ENCODE assay signal across 22 cellular contexts in genomic region chr7:133197972-133198544, GRCh38. TPM values are rescaled to one million over a fixed set of nuclear protein-coding genes. Genes with fewer than 3 reads are reported as not detected.
DNase-seq lines count a peak whose midpoint lies in the region; TF ChIP-seq lines count a peak whose summit lies in the region.
"Had no signal": no experiment of that assay in that cellular context is flagged by ENCODE, and none has a peak within 500 bp of the region (broad histone marks: within the 10 kb centered on the region; RNA-seq: fewer than 3 reads in every experiment).

No MANE protein-coding gene starts in this region.

- H3K9ac ChIP-seq in HUES6 (ENCODE audit: low read length) (no peak overlapping the region), iPS-18a (ENCODE audit: low read length) (peak overlapping the region; percentile 14), neuronal stem cell (ENCODE audit: low read depth, low read length, poor library complexity) (no peak overlapping the region)

- no peak overlapping the region for H3K18ac ChIP-seq in neuronal stem cell (ENCODE audit: low read length)

- no peak overlapping the region for H4K91ac ChIP-seq in neuronal stem cell (ENCODE audit: low read depth, low read length, poor library complexity)

- H2AFZ ChIP-seq in neuronal stem cell (ENCODE audit: low read length) = peak overlapping the region; percentile 85

- H3K9me3 ChIP-seq in HUES6 (ENCODE audit: control insufficient read depth, insufficient read depth, low read depth, low read length) (no peaks in the 10 kb centered on the region), iPS-18a (ENCODE audit: control insufficient read depth, low read depth, low read length) (no peaks in the 10 kb centered on the region), neuronal stem cell (replicated peaks in 1 of 2; ENCODE audit: control insufficient read depth in 2 of 2, insufficient read depth in 1 of 2, low read depth in 1 of 2, low read length in 2 of 2) (no peaks in the 10 kb centered on the region)
- H3K9me3 ChIP-seq: Peyer's patch had no signal

- no peak overlapping the region for H3K4ac ChIP-seq in neuronal stem cell (ENCODE audit: low read length)

- WGBS in neuronal stem cell (ENCODE audit: extremely low coverage in 2 of 2, insufficient read length in 2 of 2, insufficient replicate concordance in 1 of 2), 2 donors = no CpG with 5 or more reads among the region's 4 CpGs

- no peaks in the 10 kb centered on the region for H3K4me1 Mint-ChIP-seq in HFFc6 (ENCODE audit: low read depth)

- in situ Hi-C loops in SK-MEL-5 (cut with HindIII; ENCODE audit: low pct_unique_long_range_greater_than_20kb, low sequenced_read_pairs) = no loop called here

- no peak overlapping the region for H3K23ac ChIP-seq in neuronal stem cell (ENCODE audit: low read depth, low read length, poor library complexity)

- no peak overlapping the region for H3K4me3 ChIP-seq in HUES6 (ENCODE audit: low read depth, low read length)
- H3K4me3 ChIP-seq in iPS-18a (ENCODE audit: low read length) = peak overlapping the region; percentile 28
- no peak overlapping the region for H3K4me3 ChIP-seq in neuronal stem cell (ENCODE audit: low read length in 2 of 2)
- H3K4me3 ChIP-seq: Peyer's patch, SK-N-MC had no signal

- no peaks in the 10 kb centered on the region for H3K79me1 ChIP-seq in neuronal stem cell (ENCODE audit: low read depth, low read length)

- H2BK12ac ChIP-seq in neuronal stem cell (ENCODE audit: low read length) = no peak overlapping the region

- no peak overlapping the region for H2BK120ac ChIP-seq in neuronal stem cell (ENCODE audit: low read depth, low read length)

- H3K36me3 Mint-ChIP-seq in HFFc6 (ENCODE audit: low read depth) = no peaks in the 10 kb centered on the region
- H3K36me3 Mint-ChIP-seq: CD8-positive, alpha-beta memory T cell had no signal

- no peak overlapping the region for H3K14ac ChIP-seq in neuronal stem cell (ENCODE audit: low read length)

- peak overlapping the region; percentile 73; the same call in 1 of the 2 replicates for H3K27ac ChIP-seq in HUES6 (ENCODE audit: low read depth, low read length)
- peak overlapping the region; percentile 80 for H3K27ac ChIP-seq in iPS-18a (ENCODE audit: low read length)
- no peak overlapping the region for H3K27ac ChIP-seq in neuronal stem cell (replicated peaks; ENCODE audit: low read length)
- H3K27ac ChIP-seq: Peyer's patch, SK-N-MC had no signal

- H3K4me2 ChIP-seq in neuronal stem cell (ENCODE audit: insufficient read depth, low read length, poor library complexity, severe bottlenecking) = no peak overlapping the region

- H3K27me3 Mint-ChIP-seq in HFFc6 (ENCODE audit: insufficient read depth) = peaks cover 11% of the 10 kb centered on the region

- no peaks in the 10 kb centered on the region for H3K9me3 Mint-ChIP-seq in HFFc6
- H3K9me3 Mint-ChIP-seq: CD8-positive, alpha-beta memory T cell had no signal

- H3K27ac Mint-ChIP-seq in HFFc6 = no peak overlapping the region
- H3K27ac Mint-ChIP-seq: CD8-positive, alpha-beta memory T cell had no signal

- no peak overlapping the region for H4K8ac ChIP-seq in neuronal stem cell (ENCODE audit: low read depth, low read length)

- DNase-seq in SK-MEL-5 (ENCODE audit: low read depth, low spot score) (peak; percentile 35), neuronal stem cell (ENCODE audit: low spot score) (no peak), cardiac septum (ENCODE audit: low spot score) (no peak), EL (no peak), HFFc6 (no peak), D341Med (ENCODE audit: low spot score) (no peak)
- DNase-seq: ACHN; C1 segment of cervical spinal cord; CD8-positive, alpha-beta memory T cell; DND-41; GDM1; GOT3; KG1; NCI-H1436; NCI-H2029; NCI-H345; NK-92 treated with Interleukin-12 subunit alpha and Interleukin-12 subunit beta, amount 100 ng/mL, for 24 hours; Peyer's patch; Right ventricle myocardium superior had no signal

- no peak overlapping the region for H2BK5ac ChIP-seq in neuronal stem cell (ENCODE audit: low read length)

- intact Hi-C loops in cardiac septum (cut with DNase I) = no loop called here

- H2AK5ac ChIP-seq in neuronal stem cell (ENCODE audit: low read depth, low read length) = no peak overlapping the region

- H3K36me3 ChIP-seq in HUES6 (ENCODE audit: control insufficient read depth, insufficient read depth, low read length) (no peaks in the 10 kb centered on the region), iPS-18a (ENCODE audit: control insufficient read depth, low read depth, low read length) (no peaks in the 10 kb centered on the region), neuronal stem cell (replicated peaks in 1 of 2; ENCODE audit: control insufficient read depth in 2 of 2, insufficient read depth in 2 of 2, low read length in 2 of 2) (no peaks in the 10 kb centered on the region)
- H3K36me3 ChIP-seq: Peyer's patch had no signal

- no peak overlapping the region for H2BK15ac ChIP-seq in neuronal stem cell (ENCODE audit: low read length)

- TF ChIP-seq CTCF in HFFc6 (IDR thresholded peaks at IDR 0.05) = no peak

- H3K4me1 ChIP-seq in HUES6 (ENCODE audit: control insufficient read depth, insufficient read depth, low read length) (peaks cover 18% of the 10 kb centered on the region), iPS-18a (ENCODE audit: control insufficient read depth, low read depth, low read length) (peaks cover 21% of the 10 kb centered on the region), neuronal stem cell (ENCODE audit: control insufficient read depth in 2 of 2, insufficient read depth in 1 of 2, low read depth in 1 of 2, low read length in 2 of 2) (peaks cover 0 to 4% of the 10 kb centered on the region in 2 donors)
- H3K4me1 ChIP-seq: Peyer's patch had no signal

- H3K4me3 Mint-ChIP-seq in HFFc6 = no peak overlapping the region
- H3K4me3 Mint-ChIP-seq: CD8-positive, alpha-beta memory T cell had no signal

- H3K27me3 ChIP-seq in HUES6 (ENCODE audit: control insufficient read depth, insufficient read depth, low read length) (no peaks in the 10 kb centered on the region), iPS-18a (ENCODE audit: control insufficient read depth, insufficient read depth, low read length) (no peaks in the 10 kb centered on the region), neuronal stem cell (ENCODE audit: control insufficient read depth in 3 of 3, insufficient read depth in 3 of 3, low read depth in 1 of 3, low read length in 3 of 3) (no peaks in the 10 kb centered on the region)
- H3K27me3 ChIP-seq: Peyer's patch had no signal

RNA-seq across cellular contexts. Expression of gene EXOC4, which starts 54.8 kb away (rescaled TPM):
- 62.0 and 70.3 TPM in 2 replicates for total RNA-seq in SK-MEL-5 (2014; rRNA removed; shearing (Covaris generic))
- polyA plus RNA-seq in SK-MEL-5 (2015; cell fraction: cytosol; rRNA removed) = 35.5 and 51.6 TPM in 2 replicates
- 25.4 and 30.6 TPM in 2 replicates for polyA plus RNA-seq in SK-MEL-5 (2015; cell fraction: nucleus; rRNA removed)
- polyA plus RNA-seq in neuronal stem cell (2013, experiment 1 of 2) = 45.1 TPM
- polyA plus RNA-seq in neuronal stem cell (2013, experiment 2 of 2) = 43.6 TPM
- 30.8 TPM for total RNA-seq in cardiac septum
- 10 to 100 TPM; 57.6 to 67.6 (median 61.4) TPM for total RNA-seq in HFFc6 (2021; fragmentation: NEBNext Ultra II Directional; extraction: Animal tissue kit (Norgen Biotek cat#: 25700))
